1 cellular context compared by ENCODE assay signal in the genomic region with DNA sequence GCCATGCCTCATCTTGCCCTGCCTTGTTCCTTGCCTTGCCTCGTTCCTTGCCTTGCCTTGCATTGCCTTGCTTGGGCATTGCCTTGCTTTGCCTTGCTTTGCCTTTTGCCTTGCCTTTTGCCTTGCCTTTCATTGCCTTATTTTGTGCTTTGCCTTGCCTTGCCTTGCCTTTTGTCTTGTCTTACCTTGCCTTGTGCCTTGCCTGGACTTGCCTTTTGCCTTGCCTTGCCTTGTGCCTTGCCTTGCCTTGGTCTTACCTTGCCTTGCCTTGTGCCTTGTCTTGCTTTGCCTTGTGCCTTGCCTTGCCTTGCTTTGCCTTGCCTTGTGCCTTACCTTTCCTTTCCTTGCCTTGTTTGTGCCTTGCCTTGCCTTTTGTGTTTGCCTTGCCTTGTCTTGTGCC.
TF ChIP-seq lines count a peak whose summit lies in the region.

No MANE protein-coding gene starts in this region.

TF ChIP-seq in H1, 55 proteins besides CTCF, POLR2A, EP300 and RAD21:
- TF ChIP-seq SAP30 (IDR thresholded peaks at IDR 0.05; ENCODE audit: insufficient read depth, insufficient replicate concordance, low read length): no peak
- no peak for TF ChIP-seq HDAC6 (IDR thresholded peaks at IDR 0.05; ENCODE audit: low read depth, low read length)
- TF ChIP-seq TCF12 (IDR thresholded peaks at IDR 0.05; ENCODE audit: low read depth, low read length): no peak
- TF ChIP-seq KDM4A (IDR thresholded peaks at IDR 0.05; ENCODE audit: low read depth, low read length, severe bottlenecking): no peak
- TF ChIP-seq CBX5 (IDR thresholded peaks at IDR 0.05; ENCODE audit: low read depth, low read length): no peak
- no peak for TF ChIP-seq BRCA1 (IDR thresholded peaks at IDR 0.05; ENCODE audit: low read depth, low read length)
- TF ChIP-seq, protein P1, sequence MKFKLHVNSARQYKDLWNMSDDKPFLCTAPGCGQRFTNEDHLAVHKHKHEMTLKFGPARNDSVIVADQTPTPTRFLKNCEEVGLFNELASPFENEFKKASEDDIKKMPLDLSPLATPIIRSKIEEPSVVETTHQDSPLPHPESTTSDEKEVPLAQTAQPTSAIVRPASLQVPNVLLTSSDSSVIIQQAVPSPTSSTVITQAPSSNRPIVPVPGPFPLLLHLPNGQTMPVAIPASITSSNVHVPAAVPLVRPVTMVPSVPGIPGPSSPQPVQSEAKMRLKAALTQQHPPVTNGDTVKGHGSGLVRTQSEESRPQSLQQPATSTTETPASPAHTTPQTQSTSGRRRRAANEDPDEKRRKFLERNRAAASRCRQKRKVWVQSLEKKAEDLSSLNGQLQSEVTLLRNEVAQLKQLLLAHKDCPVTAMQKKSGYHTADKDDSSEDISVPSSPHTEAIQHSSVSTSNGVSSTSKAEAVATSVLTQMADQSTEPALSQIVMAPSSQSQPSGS (IDR thresholded peaks at IDR 0.05; ENCODE audit: low read length): no peak
- no peak for TF ChIP-seq POLR2AphosphoS5 (IDR thresholded peaks at IDR 0.05; ENCODE audit: low read depth, low read length)
- no peak for TF ChIP-seq CHD1 (IDR thresholded peaks at IDR 0.05; ENCODE audit: low read depth, low read length)
- no peak for TF ChIP-seq BACH1 (IDR thresholded peaks at IDR 0.05; ENCODE audit: low read length)
- no peak for TF ChIP-seq TBP (IDR thresholded peaks at IDR 0.05; ENCODE audit: low read depth, low read length)
- no peak for TF ChIP-seq BCL11A (IDR thresholded peaks at IDR 0.05; ENCODE audit: low read depth in 2 of 2, low read length in 2 of 2)
- TF ChIP-seq SRF (IDR thresholded peaks at IDR 0.05; ENCODE audit: low read depth, low read length): no peak
- TF ChIP-seq POU5F1 (IDR thresholded peaks at IDR 0.05; ENCODE audit: low read depth, low read length): no peak
- TF ChIP-seq RXRA (IDR thresholded peaks at IDR 0.05; ENCODE audit: insufficient read depth, low read depth, low read length): no peak
